In genomic region chr7:107125475-107125874, GRCh38 we compare ENCODE assay signal across 11 cellular contexts. TPM values are rescaled to one million over a fixed set of nuclear protein-coding genes. Genes with fewer than 3 reads are reported as not detected.
DNase-seq lines count a peak whose midpoint lies in the region; ATAC-seq lines count a peak whose summit lies in the region.
"Had no signal": no experiment of that assay in that cellular context is flagged by ENCODE, and none has a peak within 500 bp of the region (broad histone marks: within the 10 kb centered on the region; RNA-seq: fewer than 3 reads in every experiment).

No MANE protein-coding gene starts in this region.

- no peaks in the 10 kb centered on the region for H3K36me3 ChIP-seq in KOPT-K1 (ENCODE audit: insufficient read depth, low read length)
- H3K36me3 ChIP-seq: tibial nerve had no signal

- in situ Hi-C loops in Caki2 (cut with HindIII; ENCODE audit: low pct_unique_long_range_greater_than_20kb, low sequenced_read_pairs), result no loop called here

- intact Hi-C loops in left colon (cut with DNase I, micrococcal nuclease), result no loop called here

- DNase-seq in Caki2 (ENCODE audit: low read depth), result peak; percentile 12
- peak; percentile 98 for DNase-seq in NCI-H748 (lab: John Stamatoyannopoulos, UW; ENCODE audit: unreplicated experiment)
- DNase-seq in left colon, result no peak
- DNase-seq in HuH-7.5 (ENCODE audit: low spot score), result no peak
- no peak for DNase-seq in anterior cingulate cortex (lab: John Stamatoyannopoulos, UW)
- DNase-seq in activated effector memory CD4-positive, alpha-beta T cell treated with Interleukin-2 at 50 U/mL for 16 hours, result no peak
- DNase-seq: Calu3, SK-N-SH had no signal

- peak overlapping the region; percentile 69 for H3K27ac ChIP-seq in KOPT-K1 (ENCODE audit: low read depth, low read length, poor library complexity, severe bottlenecking)
- H3K27ac ChIP-seq: hepatocyte, tibial nerve had no signal

- H3K9me3 ChIP-seq in KOPT-K1 (ENCODE audit: insufficient read depth, low read length, poor library complexity, severe bottlenecking), result no peaks in the 10 kb centered on the region
- H3K9me3 ChIP-seq: SK-N-SH, tibial nerve had no signal

- peak; percentile 66 for ATAC-seq in left colon

RNA-seq across cellular contexts. Expression of gene HBP1, which starts 43.3 kb away (rescaled TPM):
- 44.4 and 47.3 TPM in 2 replicates for total RNA-seq in Caki2 (2014; rRNA removed; shearing (Covaris generic); ENCODE audit: low replicate concordance)
- 10 to 100 TPM; 28.7 to 71.0 TPM for total RNA-seq in left colon

Comparison
In these comparisons a context has a peak if more than half of its experiments do, and no peak if none do; other contexts are left out.
1. DNase-seq: peak in Caki2 (single experiment) and NCI-H748 (single experiment); none in left colon (0 of 2), HuH-7.5 (single experiment), anterior cingulate cortex (0 of 58) and activated effector memory CD4-positive, alpha-beta T cell treated with Interleukin-2 at 50 U/mL for 16 hours (single experiment).